Comparison of ENCODE assay signal across 15 cellular contexts in the genomic region with DNA sequence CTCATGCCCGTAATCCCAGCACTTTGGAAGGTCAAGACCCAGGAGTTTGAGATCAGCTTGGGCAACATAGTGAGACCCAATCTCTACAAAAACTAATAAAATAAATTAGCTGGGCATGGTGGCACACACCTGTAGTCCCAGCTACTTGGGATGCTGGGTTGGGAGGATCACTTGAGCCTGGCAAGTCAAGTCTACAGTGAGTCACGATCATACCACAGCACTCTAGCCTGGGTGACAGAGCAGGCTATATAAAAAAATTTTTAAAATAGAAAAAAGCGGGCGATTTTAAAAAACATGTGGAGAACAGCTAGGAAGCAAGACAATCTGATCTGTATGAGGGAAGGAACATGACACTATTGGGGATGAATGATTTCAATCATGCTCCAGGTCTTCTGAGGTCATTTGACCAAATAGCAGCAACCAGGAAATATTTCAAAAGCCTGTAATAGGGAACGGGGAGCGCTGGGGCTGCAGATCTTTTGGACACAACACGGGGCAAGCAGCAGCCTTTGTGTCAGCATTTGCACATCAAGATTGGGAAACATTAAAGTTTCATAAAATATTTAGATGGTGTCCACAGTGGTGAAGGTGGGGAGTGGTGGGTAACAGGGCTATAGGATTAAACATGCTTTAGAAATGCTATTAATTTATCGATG. TPM values are rescaled to one million over a fixed set of nuclear protein-coding genes. Genes with fewer than 3 reads are reported as not detected.
DNase-seq lines count a peak whose midpoint lies in the region; ATAC-seq and TF ChIP-seq lines count a peak whose summit lies in the region.
"Had no signal": no experiment of that assay in that cellular context is flagged by ENCODE, and none has a peak within 500 bp of the region (broad histone marks: within the 10 kb centered on the region; RNA-seq: fewer than 3 reads in every experiment).

No MANE protein-coding gene starts in this region.

- intact Hi-C loops in Right ventricle myocardium inferior (cut with DNase I): loop anchor here (5.0 kb wide), 1 partner anchor 49 kb away; a partner anchor contains a TSS
- intact Hi-C loops in cardiac septum (cut with DNase I): no loop called here
- intact Hi-C loops in left ventricle myocardium superior (cut with micrococcal nuclease): no loop called here

- no peak for TF ChIP-seq CTCF in fibroblast of mammary gland (conservative IDR thresholded peaks at IDR 0.05; ENCODE audit: control insufficient read depth, insufficient read depth, low read depth, low read length)

- H3K4me3 ChIP-seq in fibroblast of mammary gland (ENCODE audit: control insufficient read depth, low read depth, low read length): no peak overlapping the region
- H3K4me3 ChIP-seq: GM12878, GM23248 had no signal

- DNase-seq in Right ventricle myocardium inferior (ENCODE audit: missing footprints) (no peak), cardiac septum (ENCODE audit: low spot score) (no peak), fibroblast of mammary gland (ENCODE audit: low read depth) (peak; percentile 23), left ventricle myocardium superior (no peak), NCI-H1105 treated with DMSO at 0.1 percent for 48 hours (lab: John Stamatoyannopoulos, UW) (no peak), T-helper 1 cell (no peak)
- DNase-seq: ACHN; C1 segment of cervical spinal cord; CD4-positive, alpha-beta T cell; DMS79; GM23248; H7; IMR-90 had no signal

- ATAC-seq in Right ventricle myocardium inferior (peak; percentile 64), left ventricle myocardium superior (peak; percentile 75), GM18907 (IDR thresholded peaks at IDR 0.05; ENCODE audit: unreplicated experiment) (no peak)
- ATAC-seq: GM12878 had no signal

RNA-seq across cellular contexts. Expression of a gene that starts 48.3 kb away (rescaled TPM):
- 88.4 TPM for total RNA-seq in Right ventricle myocardium inferior
- total RNA-seq in cardiac septum: 40.5 TPM
- 106 TPM for total RNA-seq in left ventricle myocardium superior
- total RNA-seq: CD4-positive, alpha-beta T cell; GM23248 had no signal
